ENCODE assay signal across 25 cellular contexts in genomic region chr10:48257407-48257961, GRCh38. TPM values are rescaled to one million over a fixed set of nuclear protein-coding genes. Genes with fewer than 3 reads are reported as not detected.
"Had no signal": no experiment of that assay in that cellular context is flagged by ENCODE, and none has a peak within 500 bp of the region (broad histone marks: within the 10 kb centered on the region; RNA-seq: fewer than 3 reads in every experiment).

No MANE protein-coding gene starts in this region.

- H3K4me1 Mint-ChIP-seq: memory B cell; naive B cell; stimulated activated naive B cell treated with anti-CD40 and anti-IgM and Interleukin-4, amounts not matched to agents 10 μg/mL and 1 μg/mL and 100 μg/mL, for 72 hours; stimulated activated naive CD8-positive, alpha-beta T cell treated with anti-CD3 and anti-CD28 coated beads, Interleukin-15, amount 100 ng/mL, for 72 hours had no signal

- H3K9me3 ChIP-seq: left lung, lower lobe of right lung, prostate gland, testis, upper lobe of right lung, vagina had no signal

- H2AFZ ChIP-seq: parathyroid adenoma had no signal

- H3K27ac ChIP-seq: coronary artery, left lung, lower lobe of right lung, parathyroid adenoma, prostate gland, testis, tibial nerve, upper lobe of right lung, vagina had no signal

- H3K36me3 Mint-ChIP-seq: memory B cell; naive B cell; stimulated activated naive B cell treated with anti-CD40 and anti-IgM and Interleukin-4, amounts not matched to agents 10 μg/mL and 1 μg/mL and 100 μg/mL, for 72 hours had no signal

- H3K27me3 ChIP-seq: left lung, testis, tibial nerve, upper lobe of right lung, vagina had no signal

- H3K9me3 Mint-ChIP-seq: nephron progenitor cell; stimulated activated naive CD8-positive, alpha-beta T cell treated with anti-CD3 and anti-CD28 coated beads, Interleukin-15, amount 100 ng/mL, for 72 hours had no signal

- H3K79me2 ChIP-seq: parathyroid adenoma had no signal

- H3K27ac Mint-ChIP-seq: memory B cell; naive B cell; nephron progenitor cell; stimulated activated naive B cell treated with anti-CD40 and anti-IgM and Interleukin-4, amounts not matched to agents 10 μg/mL and 1 μg/mL and 100 μg/mL, for 72 hours had no signal

- DNase-seq: effector CD4-positive, alpha-beta T cell; foreskin melanocyte; head of caudate nucleus; hippocampal formation; left lung; lower lobe of right lung; midbrain; naive B cell; nephron progenitor cell; stimulated activated CD4-positive, alpha-beta T cell treated with anti-CD3 and anti-CD28 coated beads, Interleukin-2, amount 100 ng/mL, for 24 hours; stimulated activated CD4-positive, alpha-beta T cell treated with anti-CD3 and anti-CD28 coated beads, Interleukin-4, amount 100 ng/mL, for 4 hours; stimulated activated naive B cell treated with anti-CD40 and anti-IgM and Interleukin-4, amounts not matched to agents 10 μg/mL and 1 μg/mL and 100 μg/mL, for 72 hours; stimulated activated naive CD8-positive, alpha-beta T cell treated with anti-CD3 and anti-CD28 coated beads, Interleukin-15, amount 100 ng/mL, for 72 hours; testis; upper lobe of right lung had no signal

- H3K36me3 ChIP-seq: left lung, lower lobe of right lung, prostate gland, tibial nerve, upper lobe of right lung, vagina had no signal

- H3K4me1 ChIP-seq: left lung, lower lobe of right lung, parathyroid adenoma, prostate gland, testis, tibial nerve, upper lobe of right lung, vagina had no signal

- H3K4me3 Mint-ChIP-seq: memory B cell; naive B cell; nephron progenitor cell; stimulated activated naive B cell treated with anti-CD40 and anti-IgM and Interleukin-4, amounts not matched to agents 10 μg/mL and 1 μg/mL and 100 μg/mL, for 72 hours; stimulated activated naive CD8-positive, alpha-beta T cell treated with anti-CD3 and anti-CD28 coated beads, Interleukin-15, amount 100 ng/mL, for 72 hours had no signal

- ATAC-seq: left lung; lower lobe of right lung; sciatic nerve; stimulated activated naive B cell treated with anti-CD40 and anti-IgM and Interleukin-4, amounts not matched to agents 10 μg/mL and 1 μg/mL and 100 μg/mL, for 72 hours; stimulated activated naive CD8-positive, alpha-beta T cell treated with anti-CD3 and anti-CD28 coated beads, Interleukin-15, amount 100 ng/mL, for 72 hours; upper lobe of right lung had no signal

- H3K4me3 ChIP-seq: coronary artery, left lung, lower lobe of right lung, prostate gland, testis, tibial nerve, upper lobe of right lung, vagina had no signal

RNA-seq across cellular contexts. Expression of gene FRMPD2, which starts 17.0 kb away (rescaled TPM):
- total RNA-seq: omental fat pad, skeletal muscle tissue, subcutaneous adipose tissue, upper lobe of right lung, vagina had no signal
